Comparison of ENCODE assay signal across 8 cellular contexts in genomic region chr17:8176197-8176940, GRCh38. TPM values are rescaled to one million over a fixed set of nuclear protein-coding genes. Genes with fewer than 3 reads are reported as not detected.
DNase-seq lines count a peak whose midpoint lies in the region; ATAC-seq and TF ChIP-seq lines count a peak whose summit lies in the region.

TMEM107 (minus strand) TSS chr17:8176380; CDS start chr17:8176286, 94 bp downstream.

- H3K9me3 Mint-ChIP-seq in activated naive CD4-positive, alpha-beta T cell treated with anti-CD3 and anti-CD28 coated beads, Interleukin-2, amount 50 U/mL, for 24 hours = no peaks in the 10 kb centered on the region

- no peaks in the 10 kb centered on the region for H3K36me3 ChIP-seq in BJ (ENCODE audit: control insufficient read depth, insufficient read depth, low read length)
- H3K36me3 ChIP-seq in thymus (ENCODE audit: control insufficient read depth, insufficient read depth) = no peaks in the 10 kb centered on the region

- no peaks in the 10 kb centered on the region for H3K9me3 ChIP-seq in thymus (ENCODE audit: control insufficient read depth)

- no peaks in the 10 kb centered on the region for H3K27me3 Mint-ChIP-seq in activated naive CD4-positive, alpha-beta T cell treated with anti-CD3 and anti-CD28 coated beads, Interleukin-2, amount 50 U/mL, for 24 hours

- no peaks in the 10 kb centered on the region for H3K27me3 ChIP-seq in BJ (ENCODE audit: control insufficient read depth, insufficient read depth, low read length)
- H3K27me3 ChIP-seq in thymus (ENCODE audit: control insufficient read depth, insufficient read depth) = no peaks in the 10 kb centered on the region

- peak within 1 kb of the TSS; percentile 93 for H3K27ac ChIP-seq in thymus (ENCODE audit: low read depth)

- H3K4me3 ChIP-seq in BJ (ENCODE audit: low read depth, low read length) (peak within 1 kb of the TSS; percentile 60), thymus (ENCODE audit: low read length) (peak within 1 kb of the TSS; percentile 53)

- POLR2A ChIA-PET in BJ (lab: Charles Lee) = interaction anchor here (0.5 kb wide), 1 partner anchor 32 kb away, joined by 3 read pairs; no protein-coding TSS in a partner anchor

- ATAC-seq in GM21367 (IDR thresholded peaks at IDR 0.05; ENCODE audit: unreplicated experiment) = peak; percentile 37

- CTCF ChIA-PET in BJ (lab: Yijun Ruan, JAX) = interaction anchor here (0.5 to 2.3 kb wide), 6 partner anchors 10 to 92 kb away, joined by 3 to 9 read pairs (median 3); no protein-coding TSS in a partner anchor

- 4% methylated on average over 56 of the region's 56 CpGs for WGBS in thymus

- H3K4me3 Mint-ChIP-seq in activated naive CD4-positive, alpha-beta T cell treated with anti-CD3 and anti-CD28 coated beads, Interleukin-2, amount 50 U/mL, for 24 hours = peak within 1 kb of the TSS; percentile 88

- H3K4me1 ChIP-seq in thymus (ENCODE audit: control insufficient read depth, insufficient read depth, low read length) = peaks cover 13% of the 10 kb centered on the region

- peak within 1 kb of the TSS; percentile 78 for H3K27ac Mint-ChIP-seq in activated naive CD4-positive, alpha-beta T cell treated with anti-CD3 and anti-CD28 coated beads, Interleukin-2, amount 50 U/mL, for 24 hours

- TF ChIP-seq CTCF in BJ (IDR thresholded peaks at IDR 0.05; ENCODE audit: insufficient read depth, low read depth, low read length) = peak; percentile 28; the same call in 1 of the 2 replicates

- no peaks in the 10 kb centered on the region for H3K36me3 Mint-ChIP-seq in activated naive CD4-positive, alpha-beta T cell treated with anti-CD3 and anti-CD28 coated beads, Interleukin-2, amount 50 U/mL, for 24 hours

- H3K4me1 Mint-ChIP-seq in activated naive CD4-positive, alpha-beta T cell treated with anti-CD3 and anti-CD28 coated beads, Interleukin-2, amount 50 U/mL, for 24 hours = peaks cover 50% of the 10 kb centered on the region

- DNase-seq in BJ (ENCODE audit: low read depth) (no peak), M059J (ENCODE audit: low read depth) (peak; percentile 88), SKM-1 treated with dmso at 0.1 percent for 144 hours (lab: John Stamatoyannopoulos, UW; ENCODE audit: unreplicated experiment) (peak; percentile 66), glomerular endothelial cell (ENCODE audit: extremely low read depth, low read depth, low spot score) (no peak), occipital lobe (lab: John Stamatoyannopoulos, UW) (peak; percentile 76)

RNA-seq across cellular contexts. Expression of gene TMEM107, which starts in this region (rescaled TPM):
- polyA plus RNA-seq in BJ (2011; rRNA removed) (13.6 and 14.5 TPM in 2 replicates), thymus (21.3 TPM)
- 52.2 and 57.1 TPM in 2 replicates for polyA minus RNA-seq in BJ (2011; rRNA and poly(A)+ RNA removed)
- 27.5 and 31.5 TPM in 2 replicates for total RNA-seq in M059J (2014; rRNA removed; shearing (Covaris generic))
- total RNA-seq in glomerular endothelial cell (24.9 and 25.5 TPM in 2 replicates), occipital lobe (35.9 TPM)

Comparison
In these comparisons a context has a peak if more than half of its experiments do, and no peak if none do; other contexts are left out.
1. DNase-seq: peak in M059J (single experiment), SKM-1 treated with dmso at 0.1 percent for 144 hours (single experiment) and occipital lobe (single experiment); none in BJ (single experiment) and glomerular endothelial cell (single experiment).